Comparison of ENCODE assay signal across 7 cellular contexts in genomic region chr20:43916073-43916874, GRCh38. TPM values are rescaled to one million over a fixed set of nuclear protein-coding genes. Genes with fewer than 3 reads are reported as not detected.
DNase-seq lines count a peak whose midpoint lies in the region; ATAC-seq and TF ChIP-seq lines count a peak whose summit lies in the region.

No MANE protein-coding gene starts in this region.

- DNase-seq in activated T-helper 1 cell treated with anti-CD3 and anti-CD28 coated beads, Interleukin-12 subunit alpha, Interleukin-12 subunit beta, Interleukin-2, Interleukin-4 antibody, amounts not matched to agents 30 ng/mL and 10 ng/mL and 1 ng/mL, durations not matched to agents 14 hours and 24 hours and 36 hours (ENCODE audit: low spot score): no peak
- DNase-seq in MG63: no peak

- intact Hi-C loops in activated T-helper 1 cell treated with anti-CD3 and anti-CD28 coated beads, Interleukin-12 subunit alpha, Interleukin-12 subunit beta, Interleukin-2, Interleukin-4 antibody, amounts not matched to agents 30 ng/mL and 10 ng/mL and 1 ng/mL, durations not matched to agents 14 hours and 24 hours and 36 hours (cut with micrococcal nuclease): loop anchor here (1.0 to 10.0 kb wide), 3 partner anchors 39 to 251 kb away; partner anchors contain the start of gene MYBL2

- no peak overlapping the region for H3K27ac ChIP-seq in HEK293 (ENCODE audit: extremely low read depth, low read depth, low read length)

- H3K4me1 Mint-ChIP-seq in activated T-helper 1 cell treated with anti-CD3 and anti-CD28 coated beads, Interleukin-12 subunit alpha, Interleukin-12 subunit beta, Interleukin-2, Interleukin-4 antibody, amounts not matched to agents 30 ng/mL and 10 ng/mL and 1 ng/mL, durations not matched to agents 14 hours and 24 hours and 36 hours (ENCODE audit: low read depth): peaks cover 33% of the 10 kb centered on the region
- H3K4me1 Mint-ChIP-seq in stimulated activated naive CD8-positive, alpha-beta T cell treated with anti-CD3 and anti-CD28 coated beads, Interleukin-15, Interleukin-2, amounts not matched to agents 100 ng/mL and 50 ng/mL, for 24 hours (ENCODE audit: low read depth): peaks cover 31% of the 10 kb centered on the region

- H3K4me1 ChIP-seq in HEK293 (ENCODE audit: control insufficient read depth, insufficient read depth, low read length): no peaks in the 10 kb centered on the region; the same call in 1 of the 2 replicates

- H3K4me3 Mint-ChIP-seq in activated T-helper 1 cell treated with anti-CD3 and anti-CD28 coated beads, Interleukin-12 subunit alpha, Interleukin-12 subunit beta, Interleukin-2, Interleukin-4 antibody, amounts not matched to agents 30 ng/mL and 10 ng/mL and 1 ng/mL, durations not matched to agents 14 hours and 24 hours and 36 hours: peak overlapping the region; percentile 87
- H3K4me3 Mint-ChIP-seq in stimulated activated naive CD8-positive, alpha-beta T cell treated with anti-CD3 and anti-CD28 coated beads, Interleukin-15, Interleukin-2, amounts not matched to agents 100 ng/mL and 50 ng/mL, for 24 hours: peak overlapping the region; percentile 41

- no peaks in the 10 kb centered on the region for H3K36me3 ChIP-seq in HEK293 (ENCODE audit: control insufficient read depth in 2 of 2, insufficient read depth in 1 of 2, low read length in 2 of 2)
- no peaks in the 10 kb centered on the region for H3K36me3 ChIP-seq in MG63

- peaks cover 8% of the 10 kb centered on the region for H3K36me3 Mint-ChIP-seq in activated T-helper 1 cell treated with anti-CD3 and anti-CD28 coated beads, Interleukin-12 subunit alpha, Interleukin-12 subunit beta, Interleukin-2, Interleukin-4 antibody, amounts not matched to agents 30 ng/mL and 10 ng/mL and 1 ng/mL, durations not matched to agents 14 hours and 24 hours and 36 hours (ENCODE audit: low read depth)
- H3K36me3 Mint-ChIP-seq in stimulated activated naive CD8-positive, alpha-beta T cell treated with anti-CD3 and anti-CD28 coated beads, Interleukin-15, Interleukin-2, amounts not matched to agents 100 ng/mL and 50 ng/mL, for 24 hours (ENCODE audit: low read depth): peaks cover 9% of the 10 kb centered on the region

- H3K9me3 ChIP-seq in HEK293 (ENCODE audit: control insufficient read depth, insufficient read depth, low read depth, low read length) (0 out of 2 replicates have a peak, but pooled peaks cover 2% of the 10 kb centered on the region), MG63 (peaks cover 8% of the 10 kb centered on the region)

- H3K27me3 ChIP-seq in MG63: peaks cover 4% of the 10 kb centered on the region; the same call in 1 of the 2 replicates

- H3K4me3 ChIP-seq in HEK293 (ENCODE audit: low read depth, low read length) (no peak overlapping the region), iPS-11a (ENCODE audit: low read depth, low read length) (peak overlapping the region; percentile 61), MG63 (no peak overlapping the region)

- peaks cover 37% of the 10 kb centered on the region for H3K27me3 Mint-ChIP-seq in activated T-helper 1 cell treated with anti-CD3 and anti-CD28 coated beads, Interleukin-12 subunit alpha, Interleukin-12 subunit beta, Interleukin-2, Interleukin-4 antibody, amounts not matched to agents 30 ng/mL and 10 ng/mL and 1 ng/mL, durations not matched to agents 14 hours and 24 hours and 36 hours (ENCODE audit: insufficient read depth)
- peaks cover 81% of the 10 kb centered on the region for H3K27me3 Mint-ChIP-seq in stimulated activated naive CD8-positive, alpha-beta T cell treated with anti-CD3 and anti-CD28 coated beads, Interleukin-15, Interleukin-2, amounts not matched to agents 100 ng/mL and 50 ng/mL, for 24 hours

- CTCF ChIA-PET in HEK293 (lab: Yijun Ruan, JAX): interaction anchor here (0.5 kb wide), 1 partner anchor 166 kb away, joined by 3 read pairs; no protein-coding TSS in a partner anchor

- H3K9me3 Mint-ChIP-seq in activated T-helper 1 cell treated with anti-CD3 and anti-CD28 coated beads, Interleukin-12 subunit alpha, Interleukin-12 subunit beta, Interleukin-2, Interleukin-4 antibody, amounts not matched to agents 30 ng/mL and 10 ng/mL and 1 ng/mL, durations not matched to agents 14 hours and 24 hours and 36 hours: peaks cover 20% of the 10 kb centered on the region
- H3K9me3 Mint-ChIP-seq in stimulated activated naive CD8-positive, alpha-beta T cell treated with anti-CD3 and anti-CD28 coated beads, Interleukin-15, Interleukin-2, amounts not matched to agents 100 ng/mL and 50 ng/mL, for 24 hours: peaks cover 12% of the 10 kb centered on the region

- peak overlapping the region; percentile 79 for H3K27ac Mint-ChIP-seq in activated T-helper 1 cell treated with anti-CD3 and anti-CD28 coated beads, Interleukin-12 subunit alpha, Interleukin-12 subunit beta, Interleukin-2, Interleukin-4 antibody, amounts not matched to agents 30 ng/mL and 10 ng/mL and 1 ng/mL, durations not matched to agents 14 hours and 24 hours and 36 hours
- peak overlapping the region; percentile 19 for H3K27ac Mint-ChIP-seq in stimulated activated naive CD8-positive, alpha-beta T cell treated with anti-CD3 and anti-CD28 coated beads, Interleukin-15, Interleukin-2, amounts not matched to agents 100 ng/mL and 50 ng/mL, for 24 hours

- POLR2A ChIA-PET in HEK293 (lab: Yijun Ruan, JAX): no interaction called here

- no peak for ATAC-seq in HG02870 (IDR thresholded peaks at IDR 0.05; ENCODE audit: unreplicated experiment)
- ATAC-seq in HG03108 (IDR thresholded peaks at IDR 0.05; ENCODE audit: unreplicated experiment): no peak

- no peak for TF ChIP-seq CTCF in HEK293 (tag by site-specific recombination; IDR thresholded peaks at IDR 0.05)

TF ChIP-seq in HEK293, 187 proteins besides CTCF, POLR2A, EP300 and RAD21:
- TF ChIP-seq GLIS2 (tag by site-specific recombination; IDR thresholded peaks at IDR 0.05) (0 out of 2 replicates have a peak, but pooled peaks have one; percentile 14), ZFHX2 (tag by site-specific recombination; conservative IDR thresholded peaks at IDR 0.05) (peak; percentile 50), MZF1 (tag by site-specific recombination; IDR thresholded peaks at IDR 0.05; ENCODE audit: borderline replicate concordance) (no peak), EGR2 (tag by site-specific recombination; IDR thresholded peaks at IDR 0.05; ENCODE audit: low read depth) (peak; percentile 52; the same call in 1 of the 2 replicates), ZNF202 (tag by site-specific recombination; IDR thresholded peaks at IDR 0.05; ENCODE audit: borderline replicate concordance) (no peak), KLF1 (tag by site-specific recombination; IDR thresholded peaks at IDR 0.05) (peak; percentile 26; the same call in 1 of the 2 replicates), GLIS1 (tag by site-specific recombination; IDR thresholded peaks at IDR 0.05) (peak; percentile 36; the same call in 1 of the 2 replicates), SCRT2 (tag by site-specific recombination; IDR thresholded peaks at IDR 0.05) (peak; percentile 47; the same call in 1 of the 2 replicates)

RNA-seq across cellular contexts. Expression of gene TOX2, which starts 1.6 kb away (rescaled TPM):
- total RNA-seq in activated T-helper 1 cell treated with anti-CD3 and anti-CD28 coated beads, Interleukin-12 subunit alpha, Interleukin-12 subunit beta, Interleukin-2, Interleukin-4 antibody, amounts not matched to agents 30 ng/mL and 10 ng/mL and 1 ng/mL, durations not matched to agents 14 hours and 24 hours and 36 hours: 4.0 and 4.8 TPM in 2 replicates
- total RNA-seq in MG63 (2014; rRNA removed; shearing (Covaris generic); ENCODE audit: low replicate concordance): 0.89 TPM in 1 of 2 replicates, not detected in the other
